ENCODE assay signal across 13 cellular contexts in genomic region chr5:102801375-102801774, GRCh38. TPM values are rescaled to one million over a fixed set of nuclear protein-coding genes. Genes with fewer than 3 reads are reported as not detected.
A peak's percentile ranks its signal among the peaks of the same experiment; 100 is the strongest.
DNase-seq lines count a peak whose midpoint lies in the region; ATAC-seq and TF ChIP-seq lines count a peak whose summit lies in the region.
"Had no signal": no experiment of that assay in that cellular context is flagged by ENCODE, and none has a peak within 500 bp of the region (broad histone marks: within the 10 kb centered on the region; RNA-seq: fewer than 3 reads in every experiment).

No MANE protein-coding gene starts in this region.

- H3K4me3 Mint-ChIP-seq in T-helper 17 cell (peak overlapping the region; percentile 8), MCF 10A (ENCODE audit: unreplicated experiment) (no peak overlapping the region)
- peak overlapping the region in 9 of 10 donors; percentile 40 to 75 (median 56) for H3K4me3 Mint-ChIP-seq in naive thymus-derived CD4-positive, alpha-beta T cell
- H3K4me3 Mint-ChIP-seq: endodermal cell had no signal

- ATAC-seq in HG02610 (IDR thresholded peaks at IDR 0.05; ENCODE audit: unreplicated experiment) = peak; percentile 78
- peak; percentile 81 for ATAC-seq in T-helper 17 cell
- peak; percentile 94 for ATAC-seq in naive thymus-derived CD4-positive, alpha-beta T cell
- ATAC-seq in HG02852 (IDR thresholded peaks at IDR 0.05; ENCODE audit: unreplicated experiment) = no peak

- no TSS peak for BruUV-seq in MCF 10A (replicated peaks; lab: Mats Ljungman, UMichigan)

- peaks cover 8 to 15% of the 10 kb centered on the region in 2 donors for H3K4me1 ChIP-seq in naive thymus-derived CD4-positive, alpha-beta T cell (ENCODE audit: control insufficient read depth in 2 of 2, insufficient read depth in 2 of 2, low read length in 2 of 2)

- H3K9me3 ChIP-seq in T-helper 17 cell (ENCODE audit: control insufficient read depth, low read length, poor library complexity, severe bottlenecking) = no peaks in the 10 kb centered on the region
- H3K9me3 ChIP-seq in naive thymus-derived CD4-positive, alpha-beta T cell (ENCODE audit: control insufficient read depth in 2 of 3, low read length in 3 of 3) = no peaks in the 10 kb centered on the region
- H3K9me3 ChIP-seq: adrenal gland had no signal

- DNase-seq in NCI-H2227 treated with DMSO at 0.1 percent for 48 hours (lab: John Stamatoyannopoulos, UW) = peak; percentile 9
- no peak for DNase-seq in NCI-H2227 (lab: John Stamatoyannopoulos, UW; ENCODE audit: unreplicated experiment)
- DNase-seq in T-helper 17 cell = no peak
- DNase-seq in naive thymus-derived CD4-positive, alpha-beta T cell = peak in 7 of 9 donors; percentile 37 to 71 (median 66)
- no peak for DNase-seq in NAMALWA (ENCODE audit: low spot score)
- DNase-seq in MCF 10A (ENCODE audit: unreplicated experiment) = no peak
- DNase-seq: 8988T, adrenal gland, endodermal cell, GF-D8, trophoblast cell had no signal

- H3K27me3 Mint-ChIP-seq in T-helper 17 cell (no peaks in the 10 kb centered on the region), MCF 10A (ENCODE audit: insufficient read depth, unreplicated experiment) (no peaks in the 10 kb centered on the region)
- no peaks in the 10 kb centered on the region for H3K27me3 Mint-ChIP-seq in naive thymus-derived CD4-positive, alpha-beta T cell

- no peaks in the 10 kb centered on the region for H3K9me3 Mint-ChIP-seq in naive thymus-derived CD4-positive, alpha-beta T cell
- H3K9me3 Mint-ChIP-seq in MCF 10A (ENCODE audit: unreplicated experiment) = no peaks in the 10 kb centered on the region

- H3K27ac ChIP-seq in naive thymus-derived CD4-positive, alpha-beta T cell (ENCODE audit: low read depth, low read length) = no peak overlapping the region
- H3K27ac ChIP-seq: adrenal gland had no signal

- CTCF ChIA-PET in naive thymus-derived CD4-positive, alpha-beta T cell (lab: Charles Lee) = interaction anchor here (0.6 kb wide), 2 partner anchors 20 to 31 kb away, joined by 3 to 4 read pairs; no protein-coding TSS in a partner anchor
- CTCF ChIA-PET in MCF 10A (lab: Yijun Ruan, JAX) = interaction anchor here (1.7 kb wide), 1 partner anchor 220 kb away, joined by 3 read pairs; no protein-coding TSS in a partner anchor

- no peak overlapping the region for H3K4me3 ChIP-seq in naive thymus-derived CD4-positive, alpha-beta T cell (ENCODE audit: low read length)
- H3K4me3 ChIP-seq: adrenal gland had no signal

- H3K36me3 Mint-ChIP-seq in T-helper 17 cell (ENCODE audit: low read depth) (peaks cover 2% of the 10 kb centered on the region), MCF 10A (ENCODE audit: insufficient read depth, unreplicated experiment) (no peaks in the 10 kb centered on the region)
- H3K36me3 Mint-ChIP-seq in naive thymus-derived CD4-positive, alpha-beta T cell = peaks cover 0 to 14% (median 0%) of the 10 kb centered on the region in 5 donors

- H3K4me1 Mint-ChIP-seq in T-helper 17 cell = peaks cover 35% of the 10 kb centered on the region
- peaks cover 30 to 65% (median 44%) of the 10 kb centered on the region in 7 donors for H3K4me1 Mint-ChIP-seq in naive thymus-derived CD4-positive, alpha-beta T cell
- H3K4me1 Mint-ChIP-seq in MCF 10A (ENCODE audit: insufficient read depth, unreplicated experiment) = peaks cover 11% of the 10 kb centered on the region

- intact Hi-C loops in naive thymus-derived CD4-positive, alpha-beta T cell (cut with micrococcal nuclease) = loop anchor here in 1 of 2 donors (1.0 to 2.0 kb wide), 3 partner anchors 9 to 46 kb away; partner anchors contain the start of gene PAM
- intact Hi-C loops in MCF 10A (cut with micrococcal nuclease) = no loop called here

- H3K27me3 ChIP-seq in naive thymus-derived CD4-positive, alpha-beta T cell (ENCODE audit: control insufficient read depth in 2 of 2, insufficient read depth in 2 of 2, low read length in 2 of 2) = no peaks in the 10 kb centered on the region
- H3K27me3 ChIP-seq: adrenal gland had no signal

- no peaks in the 10 kb centered on the region for H3K36me3 ChIP-seq in naive thymus-derived CD4-positive, alpha-beta T cell (ENCODE audit: control insufficient read depth in 2 of 3, insufficient read depth in 3 of 3, low read length in 3 of 3)
- H3K36me3 ChIP-seq: adrenal gland had no signal

- H3K27ac Mint-ChIP-seq in T-helper 17 cell (no peak overlapping the region), MCF 10A (ENCODE audit: low read depth, unreplicated experiment) (no peak overlapping the region)
- peak overlapping the region in 4 of 9 donors; percentile 6 to 22 (median 15) for H3K27ac Mint-ChIP-seq in naive thymus-derived CD4-positive, alpha-beta T cell
- H3K27ac Mint-ChIP-seq: endodermal cell had no signal

- no peak for TF ChIP-seq CTCF in MCF 10A (IDR thresholded peaks at IDR 0.05; ENCODE audit: unreplicated experiment)

- POLR2A ChIA-PET in naive thymus-derived CD4-positive, alpha-beta T cell (lab: Charles Lee) = interaction anchor here (0.7 kb wide), 1 partner anchor 318 kb away, joined by 6 read pairs; the partner anchor contains the start of genes GIN1 and PPIP5K2
- POLR2A ChIA-PET in MCF 10A (lab: Yijun Ruan, JAX) = no interaction called here

RNA-seq across cellular contexts. Expression of gene PAM, which starts 46.3 kb away (rescaled TPM):
- total RNA-seq in T-helper 17 cell (10 to 100 TPM; 23.5 to 34.3 TPM), MCF 10A (2022) (60.3 and 64.3 TPM in 2 replicates)
- total RNA-seq in naive thymus-derived CD4-positive, alpha-beta T cell = 10 to 100 TPM; 12.5 to 36.6 (median 15.2) TPM
- polyA plus RNA-seq in naive thymus-derived CD4-positive, alpha-beta T cell = 10 to 100 TPM; 10.3 to 10.4 TPM

Comparison
In these comparisons a context has a peak if more than half of its experiments do, and no peak if none do; other contexts are left out.
1. DNase-seq: peak in NCI-H2227 treated with DMSO at 0.1 percent for 48 hours (single experiment) and naive thymus-derived CD4-positive, alpha-beta T cell (7 of 9); none in NCI-H2227 (single experiment), T-helper 17 cell (0 of 3), NAMALWA (single experiment) and MCF 10A (single experiment).